In the genomic region with DNA sequence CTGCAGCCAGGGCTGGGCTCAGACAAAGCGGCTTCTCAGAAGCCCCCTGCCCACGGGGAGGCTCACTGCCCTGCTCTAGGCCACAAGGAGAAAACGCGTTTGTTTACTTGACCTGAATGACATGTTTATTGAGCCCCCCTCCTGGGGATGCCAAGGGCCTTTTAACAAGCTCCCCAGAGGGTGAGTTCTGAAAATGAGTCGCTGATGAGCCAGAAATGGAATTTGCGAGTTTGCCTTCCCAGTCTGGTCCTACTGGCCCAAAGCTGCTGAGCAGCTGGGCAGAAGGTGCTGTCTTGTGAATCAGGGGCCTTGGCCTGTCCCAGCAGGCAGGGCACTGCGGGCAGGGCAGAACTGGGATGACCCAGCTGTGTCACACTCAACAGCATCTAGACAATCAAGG, we compare ENCODE assay signal across 15 cellular contexts.
DNase-seq lines count a peak whose midpoint lies in the region; FAIRE-seq and TF ChIP-seq lines count a peak whose summit lies in the region.
"Had no signal": no experiment of that assay in that cellular context is flagged by ENCODE, and none has a peak within 500 bp of the region (broad histone marks: within the 10 kb centered on the region; RNA-seq: fewer than 3 reads in every experiment).

No MANE protein-coding gene starts in this region.

- H3K4me3 ChIP-seq in GM23248 (no peak overlapping the region), bronchial epithelial cell (ENCODE audit: low read depth, low read length) (no peak overlapping the region), neutrophil (ENCODE audit: low read depth in 1 of 2, low read length in 1 of 2) (no peak overlapping the region), SK-N-SH (ENCODE audit: low read depth in 2 of 2, low read length in 1 of 2) (no peak overlapping the region)
- H3K4me3 ChIP-seq: GM12878, SJSA1 had no signal

- no peaks in the 10 kb centered on the region for H3K9me3 ChIP-seq in GM23248 (ENCODE audit: low read depth)
- H3K9me3 ChIP-seq in neutrophil: no peaks in the 10 kb centered on the region
- H3K9me3 ChIP-seq in SK-N-SH: no peaks in the 10 kb centered on the region
- H3K9me3 ChIP-seq: SJSA1 had no signal

- peaks cover 4 to 7% of the 10 kb centered on the region in 2 donors for H3K36me3 Mint-ChIP-seq in CD14-positive monocyte

- CTCF ChIA-PET in SK-N-SH (lab: Yijun Ruan, JAX): interaction anchor here (0.8 to 2.4 kb wide), 2 partner anchors 8 to 10 kb away, joined by 3 to 13 read pairs; no protein-coding TSS in a partner anchor

- H3K27me3 ChIP-seq in GM23248 (replicated peaks; ENCODE audit: insufficient read depth) (peaks cover 9% of the 10 kb centered on the region; the same call in 1 of the 2 replicates), bronchial epithelial cell (ENCODE audit: control insufficient read depth, insufficient read depth, low read length) (peaks cover 3% of the 10 kb centered on the region), neutrophil (no peaks in the 10 kb centered on the region), SK-N-SH (ENCODE audit: insufficient read depth) (0 out of 2 replicates have a peak, but pooled peaks cover 3% of the 10 kb centered on the region)
- H3K27me3 ChIP-seq: SJSA1 had no signal

- H2AFZ ChIP-seq in GM23248 (no peak overlapping the region), SK-N-SH (ENCODE audit: low read depth) (no peak overlapping the region)

- H3K9me3 Mint-ChIP-seq in CD14-positive monocyte: peaks cover 6 to 17% (median 13%) of the 10 kb centered on the region in 7 donors

- H3K9ac ChIP-seq in GM23248 (no peak overlapping the region), SK-N-SH (no peak overlapping the region)

- intact Hi-C loops in CD14-positive monocyte (cut with micrococcal nuclease): no loop called here

- H3K27ac ChIP-seq in GM23248 (no peak overlapping the region), neutrophil (peak overlapping the region; percentile 78), SK-N-SH (ENCODE audit: low read depth in 2 of 2, low read length in 1 of 2) (no peak overlapping the region)
- H3K27ac ChIP-seq: SJSA1 had no signal

- in situ Hi-C loops in GM23248 (cut with MboI): no loop called here

- no peak for FAIRE-seq in bronchial epithelial cell (lab: Jason Lieb, UNC)
- FAIRE-seq: GM12878 had no signal

- no peak for TF ChIP-seq EP300 in SK-N-SH (IDR thresholded peaks at IDR 0.05; ENCODE audit: borderline replicate concordance in 1 of 2, low read depth in 1 of 2, low read length in 1 of 2)

- peaks cover 43% of the 10 kb centered on the region for H3K4me1 Mint-ChIP-seq in CD14-positive monocyte

- TF ChIP-seq CTCF in CD14-positive monocyte (IDR thresholded peaks at IDR 0.05) (no peak), bronchial epithelial cell (IDR thresholded peaks at IDR 0.05; ENCODE audit: insufficient read depth, low read length, severe bottlenecking) (no peak), neutrophil (IDR thresholded peaks at IDR 0.05) (no peak), SK-N-SH (IDR thresholded peaks at IDR 0.05) (no peak)

- H3K4me2 ChIP-seq in GM23248 (ENCODE audit: unreplicated experiment): no peak overlapping the region
- H3K4me2 ChIP-seq in SK-N-SH: no peak overlapping the region

- no peak overlapping the region for H3K4me3 Mint-ChIP-seq in CD14-positive monocyte
- H3K4me3 Mint-ChIP-seq: CD8-positive, alpha-beta memory T cell had no signal

- H3K27me3 Mint-ChIP-seq in CD14-positive monocyte (ENCODE audit: low read depth in 3 of 3): peaks cover 0 to 6% (median under 1%) of the 10 kb centered on the region in 3 donors

- H4K20me1 ChIP-seq in GM23248 (ENCODE audit: insufficient read depth) (no peaks in the 10 kb centered on the region), SK-N-SH (ENCODE audit: insufficient read depth) (no peaks in the 10 kb centered on the region)

- H3K9me2 ChIP-seq in GM23248 (ENCODE audit: insufficient read depth) (no peaks in the 10 kb centered on the region), SK-N-SH (no peaks in the 10 kb centered on the region)

- POLR2A ChIA-PET in SK-N-SH (lab: Yijun Ruan, JAX): no interaction called here

- WGBS in GM23248 (ENCODE audit: low coverage in 1 of 2, low lambda C conversion rate in 2 of 2, missing lambda C conversion rate in 2 of 2), 2 experiments: 61 to 68% methylated on average over 7 of the region's 7 CpGs
- WGBS in SK-N-SH (ENCODE audit: low lambda C conversion rate): 50% methylated on average over 6 of the region's 7 CpGs

- peak overlapping the region in 4 of 7 donors; percentile 30 to 87 (median 82) for H3K27ac Mint-ChIP-seq in CD14-positive monocyte

- TF ChIP-seq RAD21 in SK-N-SH (IDR thresholded peaks at IDR 0.05; ENCODE audit: low read length): no peak

- no peaks in the 10 kb centered on the region for H3K36me3 ChIP-seq in GM23248 (ENCODE audit: low read depth)
- H3K36me3 ChIP-seq in bronchial epithelial cell (ENCODE audit: control insufficient read depth, insufficient read depth, low read length): no peaks in the 10 kb centered on the region
- H3K36me3 ChIP-seq in neutrophil: no peaks in the 10 kb centered on the region
- H3K36me3 ChIP-seq in SK-N-SH (replicated peaks in 1 of 2; ENCODE audit: control insufficient read depth in 1 of 2, insufficient read depth in 2 of 2, low read length in 1 of 2): no peaks in the 10 kb centered on the region
- H3K36me3 ChIP-seq: SJSA1 had no signal

- H3K79me2 ChIP-seq in GM23248 (ENCODE audit: insufficient read depth): no peaks in the 10 kb centered on the region
- H3K79me2 ChIP-seq in SK-N-SH (ENCODE audit: insufficient read depth): no peaks in the 10 kb centered on the region

- no peaks in the 10 kb centered on the region for H3F3A ChIP-seq in GM23248 (ENCODE audit: insufficient read depth)
- H3F3A ChIP-seq in SK-N-SH (replicated peaks; ENCODE audit: insufficient read depth): no peaks in the 10 kb centered on the region

- DNase-seq in CD14-positive monocyte (ENCODE audit: low spot score): no peak
- peak; percentile 16 for DNase-seq in GM23248
- peak; percentile 26 for DNase-seq in bronchial epithelial cell (ENCODE audit: low read depth)
- DNase-seq in epidermal melanocyte (ENCODE audit: insufficient read length, low spot score): no peak
- no peak for DNase-seq in SK-N-SH
- no peak for DNase-seq in effector CD8-positive, alpha-beta T cell (lab: John Stamatoyannopoulos, UW)
- DNase-seq: CD8-positive, alpha-beta memory T cell; Kasumi-1; NCI-H1436 treated with DMSO at 0.1 percent for 48 hours; NCI-H345; NCI-H69; NK-92 treated with Interleukin-12 subunit alpha and Interleukin-12 subunit beta, amount 100 ng/mL, for 24 hours had no signal

- no peaks in the 10 kb centered on the region for H3K4me1 ChIP-seq in GM23248 (ENCODE audit: insufficient read depth)
- H3K4me1 ChIP-seq in neutrophil (ENCODE audit: control insufficient read depth in 1 of 2, insufficient read depth in 1 of 2, low read depth in 1 of 2, low read length in 1 of 2): peaks cover 56 to 59% of the 10 kb centered on the region in 2 experiments
- H3K4me1 ChIP-seq in SK-N-SH (ENCODE audit: control insufficient read depth in 1 of 2, insufficient read depth in 2 of 2, low read depth in 1 of 2, low read length in 1 of 2): no peaks in the 10 kb centered on the region; a peak in 1 of 4 replicates

TF ChIP-seq in SK-N-SH, 30 proteins besides CTCF, POLR2A, EP300 and RAD21 (continues in another document):
- TF ChIP-seq, protein P1, sequence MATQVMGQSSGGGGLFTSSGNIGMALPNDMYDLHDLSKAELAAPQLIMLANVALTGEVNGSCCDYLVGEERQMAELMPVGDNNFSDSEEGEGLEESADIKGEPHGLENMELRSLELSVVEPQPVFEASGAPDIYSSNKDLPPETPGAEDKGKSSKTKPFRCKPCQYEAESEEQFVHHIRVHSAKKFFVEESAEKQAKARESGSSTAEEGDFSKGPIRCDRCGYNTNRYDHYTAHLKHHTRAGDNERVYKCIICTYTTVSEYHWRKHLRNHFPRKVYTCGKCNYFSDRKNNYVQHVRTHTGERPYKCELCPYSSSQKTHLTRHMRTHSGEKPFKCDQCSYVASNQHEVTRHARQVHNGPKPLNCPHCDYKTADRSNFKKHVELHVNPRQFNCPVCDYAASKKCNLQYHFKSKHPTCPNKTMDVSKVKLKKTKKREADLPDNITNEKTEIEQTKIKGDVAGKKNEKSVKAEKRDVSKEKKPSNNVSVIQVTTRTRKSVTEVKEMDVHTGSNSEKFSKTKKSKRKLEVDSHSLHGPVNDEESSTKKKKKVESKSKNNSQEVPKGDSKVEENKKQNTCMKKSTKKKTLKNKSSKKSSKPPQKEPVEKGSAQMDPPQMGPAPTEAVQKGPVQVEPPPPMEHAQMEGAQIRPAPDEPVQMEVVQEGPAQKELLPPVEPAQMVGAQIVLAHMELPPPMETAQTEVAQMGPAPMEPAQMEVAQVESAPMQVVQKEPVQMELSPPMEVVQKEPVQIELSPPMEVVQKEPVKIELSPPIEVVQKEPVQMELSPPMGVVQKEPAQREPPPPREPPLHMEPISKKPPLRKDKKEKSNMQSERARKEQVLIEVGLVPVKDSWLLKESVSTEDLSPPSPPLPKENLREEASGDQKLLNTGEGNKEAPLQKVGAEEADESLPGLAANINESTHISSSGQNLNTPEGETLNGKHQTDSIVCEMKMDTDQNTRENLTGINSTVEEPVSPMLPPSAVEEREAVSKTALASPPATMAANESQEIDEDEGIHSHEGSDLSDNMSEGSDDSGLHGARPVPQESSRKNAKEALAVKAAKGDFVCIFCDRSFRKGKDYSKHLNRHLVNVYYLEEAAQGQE (IDR thresholded peaks at IDR 0.05; ENCODE audit: low read depth, low read length): no peak
- TF ChIP-seq JUND (IDR thresholded peaks at IDR 0.05) (no peak), RXRA (IDR thresholded peaks at IDR 0.05; ENCODE audit: borderline replicate concordance, low read depth) (no peak), POLR2AphosphoS5 (IDR thresholded peaks at IDR 0.05; ENCODE audit: low read depth, low read length) (no peak), MXI1 (IDR thresholded peaks at IDR 0.05; ENCODE audit: low read depth, low read length) (no peak), FOXM1 (IDR thresholded peaks at IDR 0.05; ENCODE audit: low read depth) (no peak), GABPA (IDR thresholded peaks at IDR 0.05; ENCODE audit: low read depth) (no peak), YY1 (IDR thresholded peaks at IDR 0.05; ENCODE audit: low read depth) (no peak)
- TF ChIP-seq, protein P2, sequence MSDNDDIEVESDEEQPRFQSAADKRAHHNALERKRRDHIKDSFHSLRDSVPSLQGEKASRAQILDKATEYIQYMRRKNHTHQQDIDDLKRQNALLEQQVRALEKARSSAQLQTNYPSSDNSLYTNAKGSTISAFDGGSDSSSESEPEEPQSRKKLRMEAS (IDR thresholded peaks at IDR 0.05; ENCODE audit: low read depth): no peak
- TF ChIP-seq, protein P3, sequence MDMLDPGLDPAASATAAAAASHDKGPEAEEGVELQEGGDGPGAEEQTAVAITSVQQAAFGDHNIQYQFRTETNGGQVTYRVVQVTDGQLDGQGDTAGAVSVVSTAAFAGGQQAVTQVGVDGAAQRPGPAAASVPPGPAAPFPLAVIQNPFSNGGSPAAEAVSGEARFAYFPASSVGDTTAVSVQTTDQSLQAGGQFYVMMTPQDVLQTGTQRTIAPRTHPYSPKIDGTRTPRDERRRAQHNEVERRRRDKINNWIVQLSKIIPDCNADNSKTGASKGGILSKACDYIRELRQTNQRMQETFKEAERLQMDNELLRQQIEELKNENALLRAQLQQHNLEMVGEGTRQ (IDR thresholded peaks at IDR 0.05; ENCODE audit: borderline replicate concordance, low read depth, low read length): no peak

Comparison
In these comparisons a context has a peak if more than half of its experiments do, and no peak if none do; other contexts are left out.
1. DNase-seq: peak in GM23248 (single experiment) and bronchial epithelial cell (single experiment); none in CD14-positive monocyte (single experiment), epidermal melanocyte (single experiment), SK-N-SH (single experiment) and effector CD8-positive, alpha-beta T cell (single experiment).